8 cellular contexts compared by ENCODE assay signal in genomic region chr22:22576244-22576988, GRCh38. TPM values are rescaled to one million over a fixed set of nuclear protein-coding genes. Genes with fewer than 3 reads are reported as not detected.
DNase-seq lines count a peak whose midpoint lies in the region; TF ChIP-seq lines count a peak whose summit lies in the region.

No MANE protein-coding gene starts in this region.

- peaks cover 21% of the 10 kb centered on the region for H3K27me3 Mint-ChIP-seq in activated CD4-positive, alpha-beta T cell treated with anti-CD3 and anti-CD28 coated beads, Interleukin-2, amount 10 ng/mL, durations not matched to agents 24 days and 14 days

- no peaks in the 10 kb centered on the region for H3K4me1 Mint-ChIP-seq in activated CD4-positive, alpha-beta T cell treated with anti-CD3 and anti-CD28 coated beads, Interleukin-2, amount 10 ng/mL, durations not matched to agents 24 days and 14 days

- H4K20me1 ChIP-seq in osteoblast (ENCODE audit: insufficient read depth, low read length), result no peaks in the 10 kb centered on the region

- TF ChIP-seq CTCF in esophagus squamous epithelium (IDR thresholded peaks at IDR 0.05) (peak; percentile 28 to 53 (median 30)), osteoblast (IDR thresholded peaks at IDR 0.05; ENCODE audit: extremely low read depth, low read depth, low read length) (peak; percentile 86)

- TF ChIP-seq POLR2A in esophagus squamous epithelium (IDR thresholded peaks at IDR 0.05), result no peak

- H3K27me3 ChIP-seq in esophagus squamous epithelium (peaks cover 0 to 50% (median 0%) of the 10 kb centered on the region in 4 donors), osteoblast (ENCODE audit: insufficient read depth, low read length) (peaks cover 13% of the 10 kb centered on the region)

- H3K4me1 ChIP-seq in esophagus squamous epithelium, result no peaks in the 10 kb centered on the region
- peaks cover 7% of the 10 kb centered on the region for H3K4me1 ChIP-seq in osteoblast (ENCODE audit: insufficient read depth, low read length)

- H3K79me2 ChIP-seq in osteoblast (ENCODE audit: insufficient read depth, low read length), result no peaks in the 10 kb centered on the region

- no peak overlapping the region for H2AFZ ChIP-seq in osteoblast (ENCODE audit: low read length)

- H3K9me3 ChIP-seq in esophagus squamous epithelium, result no peaks in the 10 kb centered on the region
- no peaks in the 10 kb centered on the region for H3K9me3 ChIP-seq in osteoblast (ENCODE audit: low read depth, low read length)

- H3K4me2 ChIP-seq in osteoblast (ENCODE audit: insufficient read depth, low read length), result no peak overlapping the region

- WGBS in esophagus squamous epithelium, 2 donors, result 33 to 36% methylated on average over 3 to 7 of the region's 8 CpGs

- intact Hi-C loops in activated CD4-positive, alpha-beta T cell treated with anti-CD3 and anti-CD28 coated beads, Interleukin-2, amount 10 ng/mL, durations not matched to agents 24 days and 14 days (cut with micrococcal nuclease), result loop anchor here (5.0 kb wide), 1 partner anchor 114 kb away; no protein-coding TSS in a partner anchor
- intact Hi-C loops in esophagus squamous epithelium (cut with DNase I), result no loop called here

- H3K27ac ChIP-seq in esophagus squamous epithelium (no peak overlapping the region), osteoblast (ENCODE audit: low read depth, low read length) (no peak overlapping the region)

- H3K36me3 ChIP-seq in esophagus squamous epithelium (no peaks in the 10 kb centered on the region), osteoblast (ENCODE audit: insufficient read depth, low read length) (no peaks in the 10 kb centered on the region)

- H3K4me3 ChIP-seq in esophagus squamous epithelium (no peak overlapping the region), osteoblast (ENCODE audit: insufficient read depth, low read length) (no peak overlapping the region)

- H3K36me3 Mint-ChIP-seq in activated CD4-positive, alpha-beta T cell treated with anti-CD3 and anti-CD28 coated beads, Interleukin-2, amount 10 ng/mL, durations not matched to agents 24 days and 14 days (ENCODE audit: low read depth), result no peaks in the 10 kb centered on the region

- DNase-seq in NCI-H524 (lab: John Stamatoyannopoulos, UW), result peak; percentile 18 to 66
- DNase-seq in NCI-H524 treated with DMSO at 0.1 percent for 48 hours (lab: John Stamatoyannopoulos, UW), result no peak
- peak; percentile 18 for DNase-seq in NCI-H1092 (lab: John Stamatoyannopoulos, UW)
- peak; percentile 75 for DNase-seq in activated CD4-positive, alpha-beta T cell treated with anti-CD3 and anti-CD28 coated beads, Interleukin-2, amount 10 ng/mL, durations not matched to agents 24 days and 14 days
- DNase-seq in esophagus squamous epithelium (lab: John Stamatoyannopoulos, UW), result no peak
- DNase-seq in osteoblast (ENCODE audit: insufficient read length, low spot score, missing footprints), result no peak
- DNase-seq in GOT3 (lab: John Stamatoyannopoulos, UW), result no peak
- no peak for DNase-seq in effector CD8-positive, alpha-beta T cell (lab: John Stamatoyannopoulos, UW)

- no peak overlapping the region for H3K27ac Mint-ChIP-seq in activated CD4-positive, alpha-beta T cell treated with anti-CD3 and anti-CD28 coated beads, Interleukin-2, amount 10 ng/mL, durations not matched to agents 24 days and 14 days

- no peak overlapping the region for H3K4me3 Mint-ChIP-seq in activated CD4-positive, alpha-beta T cell treated with anti-CD3 and anti-CD28 coated beads, Interleukin-2, amount 10 ng/mL, durations not matched to agents 24 days and 14 days

- H3K9me3 Mint-ChIP-seq in activated CD4-positive, alpha-beta T cell treated with anti-CD3 and anti-CD28 coated beads, Interleukin-2, amount 10 ng/mL, durations not matched to agents 24 days and 14 days, result no peaks in the 10 kb centered on the region

RNA-seq across cellular contexts. Expression of gene PRAME, which starts 17.4 kb away (rescaled TPM):
- total RNA-seq in activated CD4-positive, alpha-beta T cell treated with anti-CD3 and anti-CD28 coated beads, Interleukin-2, amount 10 ng/mL, durations not matched to agents 24 days and 14 days, result not detected in 2 replicates
- not detected for total RNA-seq in esophagus squamous epithelium
- under 0.01 and 0.36 TPM in 2 replicates for total RNA-seq in osteoblast

RNA-seq across cellular contexts. Expression of gene ZNF280A, which starts 56.3 kb away (rescaled TPM):
- not detected in 2 replicates for total RNA-seq in activated CD4-positive, alpha-beta T cell treated with anti-CD3 and anti-CD28 coated beads, Interleukin-2, amount 10 ng/mL, durations not matched to agents 24 days and 14 days
- total RNA-seq in esophagus squamous epithelium (not detected), osteoblast (not detected in 2 replicates)

Comparison
In these comparisons a context has a peak if more than half of its experiments do, and no peak if none do; other contexts are left out.
1. DNase-seq: peak in NCI-H524 (2 of 2), NCI-H1092 (single experiment) and activated CD4-positive, alpha-beta T cell treated with anti-CD3 and anti-CD28 coated beads, Interleukin-2, amount 10 ng/mL, durations not matched to agents 24 days and 14 days (single experiment); none in NCI-H524 treated with DMSO at 0.1 percent for 48 hours (single experiment), esophagus squamous epithelium (single experiment), osteoblast (single experiment), GOT3 (single experiment) and effector CD8-positive, alpha-beta T cell (single experiment).